Comparison of ENCODE assay signal across 8 cellular contexts in the genomic region with DNA sequence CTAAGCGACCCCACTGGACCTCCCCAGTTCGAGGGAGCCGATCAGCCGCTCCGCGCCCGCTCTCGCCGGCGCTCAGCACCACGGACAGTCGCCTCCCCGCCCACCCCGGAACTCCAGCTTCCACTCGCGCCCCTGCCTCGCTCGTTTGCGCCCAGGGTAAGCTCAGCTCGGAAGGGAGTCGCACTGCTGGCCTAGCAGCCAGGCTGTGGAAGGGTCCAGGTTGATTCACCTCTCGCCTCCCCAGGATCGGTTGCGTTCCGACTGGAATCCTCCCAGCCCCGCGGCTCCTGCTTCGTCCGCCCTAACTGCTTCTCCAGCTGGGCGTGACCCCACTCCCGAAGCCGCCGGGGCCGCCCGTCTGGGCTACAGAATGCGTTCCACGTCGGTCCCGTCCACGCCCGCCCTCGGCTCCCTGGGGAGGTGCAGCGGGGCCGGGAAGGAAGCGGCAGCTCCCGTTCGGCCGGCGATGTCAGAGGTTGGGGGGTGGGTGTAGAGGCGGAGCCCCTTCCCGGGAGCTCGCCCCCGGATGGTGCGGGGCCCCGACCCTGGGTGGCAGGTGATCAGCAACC. TPM values are rescaled to one million over a fixed set of nuclear protein-coding genes. Genes with fewer than 3 reads are reported as not detected.
DNase-seq lines count a peak whose midpoint lies in the region; ATAC-seq, FAIRE-seq and TF ChIP-seq lines count a peak whose summit lies in the region.

No MANE protein-coding gene starts in this region.

- peak overlapping the region; percentile 88 for H3K4me2 ChIP-seq in fibroblast of lung (ENCODE audit: extremely low read depth, insufficient read depth, low read length)

- H3K9ac ChIP-seq in fibroblast of lung (ENCODE audit: insufficient read depth, low read length) = no peak overlapping the region

- peak; percentile 65 for ATAC-seq in naive thymus-derived CD4-positive, alpha-beta T cell

- no peak overlapping the region for H3K27ac Mint-ChIP-seq in naive thymus-derived CD4-positive, alpha-beta T cell

- intact Hi-C loops in naive thymus-derived CD4-positive, alpha-beta T cell (cut with micrococcal nuclease) = no loop called here

- POLR2A ChIA-PET in naive thymus-derived CD4-positive, alpha-beta T cell (lab: Charles Lee) = no interaction called here

- peak overlapping the region; percentile 39 to 82 (median 68) for H3K4me3 Mint-ChIP-seq in naive thymus-derived CD4-positive, alpha-beta T cell

- H3K36me3 ChIP-seq in fibroblast of lung (ENCODE audit: control insufficient read depth, insufficient read depth, low read length) = no peaks in the 10 kb centered on the region
- no peaks in the 10 kb centered on the region for H3K36me3 ChIP-seq in naive thymus-derived CD4-positive, alpha-beta T cell (ENCODE audit: control insufficient read depth in 2 of 3, insufficient read depth in 3 of 3, low read length in 3 of 3)

- peaks cover 8 to 27% (median 19%) of the 10 kb centered on the region in 7 donors for H3K4me1 Mint-ChIP-seq in naive thymus-derived CD4-positive, alpha-beta T cell

- H3K9me3 ChIP-seq in fibroblast of lung (ENCODE audit: control insufficient read depth, insufficient read depth, low read depth, low read length) = no peaks in the 10 kb centered on the region
- no peaks in the 10 kb centered on the region for H3K9me3 ChIP-seq in naive thymus-derived CD4-positive, alpha-beta T cell (ENCODE audit: control insufficient read depth in 2 of 3, low read length in 3 of 3)

- H3K36me3 Mint-ChIP-seq in naive thymus-derived CD4-positive, alpha-beta T cell = peaks cover 0 to 12% (median 7%) of the 10 kb centered on the region in 5 donors

- peak overlapping the region; percentile 88 for H2AFZ ChIP-seq in fibroblast of lung (ENCODE audit: low read length)

- FAIRE-seq in urothelium cell line (lab: Jason Lieb, UNC) = no peak

- H3K4me1 ChIP-seq in fibroblast of lung (ENCODE audit: control insufficient read depth, extremely low read depth, insufficient read depth, low read length) = no peaks in the 10 kb centered on the region
- H3K4me1 ChIP-seq in naive thymus-derived CD4-positive, alpha-beta T cell (ENCODE audit: control insufficient read depth in 2 of 2, insufficient read depth in 2 of 2, low read length in 2 of 2) = peaks cover 0 to 3% of the 10 kb centered on the region in 2 donors

- H3K4me3 ChIP-seq in GM08714 (ENCODE audit: low read length) (peak overlapping the region; percentile 7; the same call in 1 of the 2 replicates), fibroblast of lung (replicated peaks in 1 of 4; ENCODE audit: control extremely low read depth in 1 of 4, insufficient read depth in 1 of 4, low read depth in 3 of 4, low read length in 4 of 4) (peak overlapping the region; percentile 34 to 57 (median 45))
- H3K4me3 ChIP-seq in naive thymus-derived CD4-positive, alpha-beta T cell (ENCODE audit: low read length) = peak overlapping the region; percentile 44

- DNase-seq in KBM-7 = peak; percentile 64
- DNase-seq in activated CD8-positive, alpha-beta memory T cell treated with anti-CD3 and anti-CD28 coated beads for 24 hours = peak; percentile 64
- peak; percentile 31 to 60 for DNase-seq in fibroblast of lung (ENCODE audit: low read depth in 2 of 2)
- peak in 8 of 9 donors; percentile 17 to 49 (median 26) for DNase-seq in naive thymus-derived CD4-positive, alpha-beta T cell
- peak; percentile 64 for DNase-seq in urothelium cell line (ENCODE audit: low spot score)
- no peak for DNase-seq in activated gamma-delta T cell treated with Interleukin-2 at 50 U/mL for 16 hours
- no peak for DNase-seq in glomerular visceral epithelial cell (ENCODE audit: extremely low spot score)

- no peak overlapping the region for H3K27ac ChIP-seq in fibroblast of lung (ENCODE audit: insufficient read depth, low read length)
- H3K27ac ChIP-seq in naive thymus-derived CD4-positive, alpha-beta T cell (ENCODE audit: low read depth, low read length) = no peak overlapping the region

- CTCF ChIA-PET in naive thymus-derived CD4-positive, alpha-beta T cell (lab: Charles Lee) = no interaction called here

- no peaks in the 10 kb centered on the region for H3K79me2 ChIP-seq in fibroblast of lung (ENCODE audit: control insufficient read depth, insufficient read depth, low read length)

- H3K9me3 Mint-ChIP-seq in naive thymus-derived CD4-positive, alpha-beta T cell = peaks cover 4 to 16% (median 10%) of the 10 kb centered on the region in 11 donors

- peaks cover 9% of the 10 kb centered on the region for H3K27me3 ChIP-seq in fibroblast of lung (ENCODE audit: control insufficient read depth, insufficient read depth, low read length)
- H3K27me3 ChIP-seq in naive thymus-derived CD4-positive, alpha-beta T cell (ENCODE audit: control insufficient read depth in 2 of 2, insufficient read depth in 2 of 2, low read length in 2 of 2) = peaks cover 0 to 16% of the 10 kb centered on the region in 2 donors

- no peak for TF ChIP-seq CTCF in fibroblast of lung (conservative IDR thresholded peaks at IDR 0.05 in 1 of 2, IDR thresholded peaks at IDR 0.05 in 1 of 2; ENCODE audit: low read depth in 1 of 2, low read length in 2 of 2)

- H4K20me1 ChIP-seq in fibroblast of lung (ENCODE audit: control insufficient read depth, extremely low read depth, insufficient read depth, low read length) = no peaks in the 10 kb centered on the region

- peaks cover 41 to 65% (median 44%) of the 10 kb centered on the region in 5 donors for H3K27me3 Mint-ChIP-seq in naive thymus-derived CD4-positive, alpha-beta T cell

- in situ Hi-C loops in KBM-7 (cut with MboI; ENCODE audit: low pct_unique_long_range_greater_than_20kb, low sequenced_read_pairs) = no loop called here

RNA-seq across cellular contexts. Expression of a gene that starts 0.3 kb away (rescaled TPM):
- under 0.01 TPM in 2 replicates for total RNA-seq in fibroblast of lung
- 0.03 TPM in 2 replicates for polyA plus RNA-seq in fibroblast of lung
- 0.08 TPM in 1 of 2 replicates, not detected in the other for polyA plus RNA-seq in fibroblast of lung (2012)
- polyA minus RNA-seq in fibroblast of lung (ENCODE audit: low replicate concordance) = not detected in 2 replicates
- not detected for total RNA-seq in naive thymus-derived CD4-positive, alpha-beta T cell
- not detected for polyA plus RNA-seq in naive thymus-derived CD4-positive, alpha-beta T cell

Comparison
In these comparisons a context has a peak if more than half of its experiments do, and no peak if none do; other contexts are left out.
1. DNase-seq: peak in KBM-7 (single experiment), activated CD8-positive, alpha-beta memory T cell treated with anti-CD3 and anti-CD28 coated beads for 24 hours (single experiment), fibroblast of lung (2 of 2), naive thymus-derived CD4-positive, alpha-beta T cell (8 of 9) and urothelium cell line (single experiment); none in activated gamma-delta T cell treated with Interleukin-2 at 50 U/mL for 16 hours (single experiment) and glomerular visceral epithelial cell (single experiment).
2. Peak in every context shown above with its lines, with median percentiles within 50 percentile points of each other: H3K4me3 ChIP-seq.